ENCODE assay signal across 8 cellular contexts in genomic region chr6:27808242-27809066, GRCh38.
DNase-seq lines count a peak whose midpoint lies in the region; ATAC-seq, FAIRE-seq and TF ChIP-seq lines count a peak whose summit lies in the region.
"Not testable (repeated sequence)": the region's sequence is repeated elsewhere in the genome, so short reads cannot be mapped to it uniquely, and the experiment has no call there.

No MANE protein-coding gene starts in this region.

- H3K27ac ChIP-seq in stomach: peak overlapping the region; percentile 85 to 95 (median 88)

- peak overlapping the region; percentile 92 for H3K4me3 Mint-ChIP-seq in activated naive CD8-positive, alpha-beta T cell treated with anti-CD3 and anti-CD28 coated beads, Interleukin-2, amount 50 U/mL, for 24 hours

- TF ChIP-seq EP300 in stomach (IDR thresholded peaks at IDR 0.05): not testable (repeated sequence)

- intact Hi-C loops in mucosa of descending colon (cut with DNase I, micrococcal nuclease); stomach (cut with DNase I; ENCODE audit: low total_unique reads): not testable (repeated sequence)

- H3K4me3 ChIP-seq in fibroblast of villous mesenchyme (ENCODE audit: low read depth, low read length): peak overlapping the region; percentile 74
- peak overlapping the region; percentile 29 for H3K4me3 ChIP-seq in mucosa of descending colon
- H3K4me3 ChIP-seq in stomach: peak overlapping the region; percentile 51 to 62 (median 56)

- H3K9me3 ChIP-seq in mucosa of descending colon, stomach: not testable (repeated sequence)

- TF ChIP-seq CTCF in fibroblast of villous mesenchyme (IDR thresholded peaks at IDR 0.05; ENCODE audit: insufficient read depth, low read depth, low read length); mucosa of descending colon (IDR thresholded peaks at IDR 0.05); stomach (IDR thresholded peaks at IDR 0.05): not testable (repeated sequence)

- peak; percentile 7; the same call in 1 of the 2 replicates for TF ChIP-seq POLR2A in H54 (IDR thresholded peaks at IDR 0.05; ENCODE audit: low read depth, low read length)
- not testable (repeated sequence) for TF ChIP-seq POLR2A in stomach (IDR thresholded peaks at IDR 0.05)

- H3K36me3 Mint-ChIP-seq in activated naive CD8-positive, alpha-beta T cell treated with anti-CD3 and anti-CD28 coated beads, Interleukin-2, amount 50 U/mL, for 24 hours (ENCODE audit: low read depth): not testable (repeated sequence)

- peaks cover 53% of the 10 kb centered on the region for H3K4me1 Mint-ChIP-seq in activated naive CD8-positive, alpha-beta T cell treated with anti-CD3 and anti-CD28 coated beads, Interleukin-2, amount 50 U/mL, for 24 hours

- peak overlapping the region; percentile 97 for H3K27ac Mint-ChIP-seq in activated naive CD8-positive, alpha-beta T cell treated with anti-CD3 and anti-CD28 coated beads, Interleukin-2, amount 50 U/mL, for 24 hours

- peak; percentile 1 for ATAC-seq in activated naive CD8-positive, alpha-beta T cell treated with anti-CD3 and anti-CD28 coated beads, Interleukin-2, amount 50 U/mL, for 24 hours
- ATAC-seq in mucosa of descending colon: peak; percentile 9

- not testable (repeated sequence) for H3K9me3 Mint-ChIP-seq in activated naive CD8-positive, alpha-beta T cell treated with anti-CD3 and anti-CD28 coated beads, Interleukin-2, amount 50 U/mL, for 24 hours

- H3K27me3 Mint-ChIP-seq in activated naive CD8-positive, alpha-beta T cell treated with anti-CD3 and anti-CD28 coated beads, Interleukin-2, amount 50 U/mL, for 24 hours: not testable (repeated sequence)

- H3K4me1 ChIP-seq in mucosa of descending colon (ENCODE audit: low read depth) (peaks cover 25% of the 10 kb centered on the region), stomach (peaks cover 0 to 41% (median 27%) of the 10 kb centered on the region in 4 donors)

- peaks cover 0 to 15% (median 0%) of the 10 kb centered on the region in 3 donors for H3K27me3 ChIP-seq in stomach

- WGBS in stomach, 5 donors: 5 to 12% (median 7%) methylated on average over 13 to 24 of the region's 43 CpGs

- not testable (repeated sequence) for H3K36me3 ChIP-seq in mucosa of descending colon (ENCODE audit: low read depth); stomach

- DNase-seq in DMS53 treated with DMSO at 0.1 percent for 48 hours (lab: John Stamatoyannopoulos, UW; ENCODE audit: unreplicated experiment) (peak; percentile 43), M059J (ENCODE audit: low read depth) (peak; percentile 67), SK-N-DZ (ENCODE audit: low spot score) (peak; percentile 36), fibroblast of villous mesenchyme (ENCODE audit: low read depth) (peak; percentile 45)
- DNase-seq in H54 (ENCODE audit: insufficient read length, low spot score); mucosa of descending colon; stomach: not testable (repeated sequence)
- DNase-seq in activated naive CD8-positive, alpha-beta T cell treated with anti-CD3 and anti-CD28 coated beads, Interleukin-2, amount 50 U/mL, for 24 hours: peak; percentile 39

- not testable (repeated sequence) for FAIRE-seq in H54 (lab: Jason Lieb, UNC)
